ENCODE assay signal across 21 cellular contexts in the genomic region with DNA sequence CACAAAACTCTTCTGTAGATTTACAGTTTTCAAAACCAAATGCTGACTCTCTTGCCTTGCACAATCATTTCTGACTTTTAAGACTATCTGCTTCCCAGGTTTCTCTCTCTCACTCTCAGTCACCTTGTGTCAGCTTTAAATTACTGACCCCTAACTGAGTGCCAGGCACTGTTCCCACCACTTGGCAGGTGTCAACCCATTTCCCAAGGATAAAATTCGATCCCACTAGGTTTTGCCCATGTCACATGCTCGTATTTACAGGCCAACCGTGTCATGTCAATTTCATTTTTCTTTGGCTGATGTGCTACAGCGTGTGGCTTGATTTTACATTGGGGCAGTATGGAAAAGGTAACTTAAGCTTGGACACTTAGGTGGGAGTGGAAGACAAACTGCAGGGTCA.
"Had no signal": no experiment of that assay in that cellular context is flagged by ENCODE, and none has a peak within 500 bp of the region (broad histone marks: within the 10 kb centered on the region; RNA-seq: fewer than 3 reads in every experiment).

No MANE protein-coding gene starts in this region.

- H3K9me3 Mint-ChIP-seq: natural killer cell treated with Interleukin-12 subunit alpha and Interleukin-12 subunit beta and Interleukin-15 and Interleukin-18, amount 100 ng/mL, for 72 hours had no signal

- H3K9ac ChIP-seq: parathyroid adenoma had no signal

- H2AFZ ChIP-seq: hepatocyte, parathyroid adenoma had no signal

- H3K4me1 ChIP-seq: esophagus squamous epithelium, parathyroid adenoma, prostate gland, stomach, transverse colon had no signal

- H3K27ac ChIP-seq: epithelial cell of prostate, esophagus squamous epithelium, hepatocyte, parathyroid adenoma, prostate gland, skin epidermis, stomach, thoracic aorta, transverse colon had no signal

- H3K27me3 ChIP-seq: hepatocyte, stomach, transverse colon had no signal

- H3K79me2 ChIP-seq: hepatocyte, parathyroid adenoma had no signal

- H3K4me3 ChIP-seq: esophagus squamous epithelium, hepatocyte, lung, prostate gland, skin epidermis, stomach, thoracic aorta, transverse colon had no signal

- H3K36me3 Mint-ChIP-seq: natural killer cell treated with Interleukin-12 subunit alpha and Interleukin-12 subunit beta and Interleukin-15 and Interleukin-18, amount 100 ng/mL, for 72 hours had no signal

- DNase-seq: effector memory CD4-positive, alpha-beta T cell; esophagus squamous epithelium; head of caudate nucleus; kidney; left cardiac atrium; left ventricle myocardium superior; mesenchymal stem cell; midbrain; stimulated activated naive CD4-positive, alpha-beta T cell; stomach; substantia nigra; transverse colon had no signal

- H3K27ac Mint-ChIP-seq: natural killer cell treated with Interleukin-12 subunit alpha and Interleukin-12 subunit beta and Interleukin-15 and Interleukin-18, amount 100 ng/mL, for 72 hours had no signal

- ATAC-seq: left cardiac atrium; left ventricle myocardium superior; natural killer cell treated with Interleukin-12 subunit alpha and Interleukin-12 subunit beta and Interleukin-15 and Interleukin-18, amount 100 ng/mL, for 72 hours; sciatic nerve had no signal

- H3K36me3 ChIP-seq: esophagus squamous epithelium, prostate gland, stomach, thoracic aorta, transverse colon had no signal

- H3K4me2 ChIP-seq: hepatocyte had no signal

- H3K9me3 ChIP-seq: esophagus squamous epithelium, prostate gland, stomach, thoracic aorta, transverse colon had no signal

- H3K4me3 Mint-ChIP-seq: natural killer cell treated with Interleukin-12 subunit alpha and Interleukin-12 subunit beta and Interleukin-15 and Interleukin-18, amount 100 ng/mL, for 72 hours had no signal
